19 cellular contexts compared by ENCODE assay signal in the genomic region with DNA sequence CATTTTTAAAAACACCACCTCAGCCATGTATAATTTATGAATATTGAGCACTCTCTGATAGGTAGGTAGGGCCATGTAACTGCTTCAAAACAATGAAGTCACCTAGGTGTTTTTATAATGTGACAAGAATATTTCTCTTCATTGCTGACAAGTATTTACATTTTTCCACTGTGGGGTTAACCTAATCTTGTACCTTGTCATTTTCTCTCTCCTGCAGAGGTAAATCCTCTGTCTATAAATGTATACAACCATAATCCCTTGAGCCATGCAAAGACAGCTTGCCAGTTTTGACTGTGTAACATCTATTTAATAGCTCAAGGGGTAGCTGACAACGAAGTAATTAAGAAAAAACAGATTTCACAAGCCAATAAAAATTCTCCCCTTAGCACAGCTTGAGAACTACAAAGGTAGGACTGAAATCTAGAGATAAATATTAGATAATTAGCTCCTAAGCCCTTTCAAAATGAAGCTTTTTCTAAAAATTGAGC.
DNase-seq lines count a peak whose midpoint lies in the region; ATAC-seq and TF ChIP-seq lines count a peak whose summit lies in the region.
"Had no signal": no experiment of that assay in that cellular context is flagged by ENCODE, and none has a peak within 500 bp of the region (broad histone marks: within the 10 kb centered on the region; RNA-seq: fewer than 3 reads in every experiment).

No MANE protein-coding gene starts in this region.

- H3K36me3 Mint-ChIP-seq in mesothelial cell of epicardium = no peaks in the 10 kb centered on the region
- H3K36me3 Mint-ChIP-seq: CD14-positive monocyte; CD8-positive, alpha-beta memory T cell had no signal

- DNase-seq in NCI-H524 (lab: John Stamatoyannopoulos, UW) (peak; percentile 4 to 51), NCI-H524 treated with DMSO at 0.1 percent for 48 hours (lab: John Stamatoyannopoulos, UW) (no peak), NCI-H82 treated with DMSO at 0.1 percent for 48 hours (lab: John Stamatoyannopoulos, UW; ENCODE audit: unreplicated experiment) (peak; percentile 87), mesothelial cell of epicardium (ENCODE audit: low spot score in 2 of 2, unreplicated experiment in 2 of 2) (no peak), islet precursor cell (no peak), gastrocnemius medialis (no peak), NOMO-1 treated with dmso at 0.1 percent for 144 hours (lab: John Stamatoyannopoulos, UW; ENCODE audit: unreplicated experiment) (no peak)
- DNase-seq: AML-193; BE2C; CD4-positive, alpha-beta T cell; CD8-positive, alpha-beta memory T cell; DMS153; DND-41; H9; HFFc6 had no signal

- H3K27me3 Mint-ChIP-seq in mesothelial cell of epicardium (ENCODE audit: low read depth) = no peaks in the 10 kb centered on the region

- intact Hi-C loops in gastrocnemius medialis (cut with DNase I; ENCODE audit: low total_unique reads) = no loop called here

- H3K4me3 ChIP-seq in gastrocnemius medialis = no peak overlapping the region
- H3K4me3 ChIP-seq: BLaER1 treated with 17β-estradiol and CSF1 and Interleukin-3, amounts not matched to agents 10 nM and 100 nM; GM23338 had no signal

- no peaks in the 10 kb centered on the region for H3K9me3 Mint-ChIP-seq in mesothelial cell of epicardium
- H3K9me3 Mint-ChIP-seq: CD4-positive, alpha-beta T cell; CD8-positive, alpha-beta memory T cell; GM23338; H9 had no signal

- peaks cover 34% of the 10 kb centered on the region for H3K4me1 Mint-ChIP-seq in mesothelial cell of epicardium
- H3K4me1 Mint-ChIP-seq: CD14-positive monocyte; CD8-positive, alpha-beta memory T cell; GM23338 had no signal

- no peaks in the 10 kb centered on the region for H3K27me3 ChIP-seq in gastrocnemius medialis
- H3K27me3 ChIP-seq: BE2C; BLaER1 treated with 17β-estradiol and CSF1 and Interleukin-3, amounts not matched to agents 10 nM and 100 nM had no signal

- peak overlapping the region; percentile 43 for H3K27ac Mint-ChIP-seq in mesothelial cell of epicardium
- H3K27ac Mint-ChIP-seq: CD14-positive monocyte; CD4-positive, alpha-beta T cell; CD8-positive, alpha-beta memory T cell; GM23338; H9; HFFc6 had no signal

- H3K36me3 ChIP-seq in gastrocnemius medialis = no peaks in the 10 kb centered on the region
- H3K36me3 ChIP-seq: BE2C; BLaER1 treated with 17β-estradiol and CSF1 and Interleukin-3, amounts not matched to agents 10 nM and 100 nM had no signal

- no peaks in the 10 kb centered on the region for H3K9me3 ChIP-seq in gastrocnemius medialis
- H3K9me3 ChIP-seq: BE2C; BLaER1 treated with 17β-estradiol and CSF1 and Interleukin-3, amounts not matched to agents 10 nM and 100 nM had no signal

- H3K27ac ChIP-seq in gastrocnemius medialis = no peak overlapping the region
- H3K27ac ChIP-seq: 22Rv1; BLaER1 treated with 17β-estradiol and CSF1 and Interleukin-3, amounts not matched to agents 10 nM and 100 nM had no signal

- no peak for ATAC-seq in gastrocnemius medialis
- ATAC-seq: GM23338 had no signal

- TF ChIP-seq CTCF in mesothelial cell of epicardium (IDR thresholded peaks at IDR 0.05; ENCODE audit: unreplicated experiment) = no peak
- TF ChIP-seq CTCF in gastrocnemius medialis (IDR thresholded peaks at IDR 0.05 in 4 of 5, conservative IDR thresholded peaks at IDR 0.05 in 1 of 5) = no peak

- no peak for TF ChIP-seq POLR2A in gastrocnemius medialis (IDR thresholded peaks at IDR 0.05)

- no peaks in the 10 kb centered on the region for H3K4me1 ChIP-seq in gastrocnemius medialis
- H3K4me1 ChIP-seq: BE2C had no signal

- H3K4me3 Mint-ChIP-seq in mesothelial cell of epicardium = no peak overlapping the region
- H3K4me3 Mint-ChIP-seq: CD14-positive monocyte; CD4-positive, alpha-beta T cell; CD8-positive, alpha-beta memory T cell; GM23338; H9; HFFc6 had no signal

- in situ Hi-C loops in gastrocnemius medialis (cut with MboI; ENCODE audit: low sequenced_read_pairs in 4 of 4) = no loop called here

Comparison
In these comparisons a context has a peak if more than half of its experiments do, and no peak if none do; other contexts are left out.
1. DNase-seq: peak in NCI-H524 (2 of 2) and NCI-H82 treated with DMSO at 0.1 percent for 48 hours (single experiment); none in NCI-H524 treated with DMSO at 0.1 percent for 48 hours (single experiment), mesothelial cell of epicardium (0 of 2), islet precursor cell (single experiment), gastrocnemius medialis (0 of 2) and NOMO-1 treated with dmso at 0.1 percent for 144 hours (single experiment).